ENCODE assay signal across 9 cellular contexts in genomic region chr2:191486584-191487320, GRCh38.
DNase-seq lines count a peak whose midpoint lies in the region; ATAC-seq and TF ChIP-seq lines count a peak whose summit lies in the region.
"Had no signal": no experiment of that assay in that cellular context is flagged by ENCODE, and none has a peak within 500 bp of the region (broad histone marks: within the 10 kb centered on the region; RNA-seq: fewer than 3 reads in every experiment).

No MANE protein-coding gene starts in this region.

- TF ChIP-seq POLR2A in body of pancreas (IDR thresholded peaks at IDR 0.05) = no peak

- POLR2A ChIA-PET in BJ (lab: Charles Lee) = no interaction called here

- no peak overlapping the region for H3K4me3 ChIP-seq in BJ (ENCODE audit: low read depth, low read length)
- H3K4me3 ChIP-seq in body of pancreas = no peak overlapping the region
- no peak overlapping the region for H3K4me3 ChIP-seq in lung

- DNase-seq in BJ (ENCODE audit: low read depth) (peak; percentile 98), HS-27A (ENCODE audit: low read depth) (peak; percentile 45), body of pancreas (peak in 2 of 4 donors; percentile 45 to 51), lung (ENCODE audit: low spot score) (no peak), iPS-NIHi11 (ENCODE audit: low spot score) (no peak), NCI-H69 (lab: John Stamatoyannopoulos, UW) (no peak), NCI-H748 treated with DMSO at 0.1 percent for 48 hours (lab: John Stamatoyannopoulos, UW) (no peak)
- DNase-seq: NCI-H1930 had no signal

- H3K9me3 ChIP-seq in body of pancreas (no peaks in the 10 kb centered on the region), lung (ENCODE audit: control insufficient read depth in 2 of 2, insufficient read depth in 1 of 2, low read length in 1 of 2) (peaks cover 0 to 6% of the 10 kb centered on the region in 2 donors)

- no peak overlapping the region for H3K27ac ChIP-seq in body of pancreas
- H3K27ac ChIP-seq in lung (ENCODE audit: low read depth in 1 of 2, low read length in 1 of 2) = no peak overlapping the region

- CTCF ChIA-PET in BJ (lab: Yijun Ruan, JAX) = interaction anchor here (1.0 to 4.0 kb wide), 5 partner anchors 15 to 435 kb away, joined by 3 to 10 read pairs (median 6); no protein-coding TSS in a partner anchor

- ATAC-seq in body of pancreas = peak; percentile 52
- ATAC-seq in lung (ENCODE audit: insufficient read depth, low FRiP score) = peak; percentile 84
- ATAC-seq in HG02870 (IDR thresholded peaks at IDR 0.05; ENCODE audit: unreplicated experiment) = no peak

- H3K27me3 ChIP-seq in BJ (ENCODE audit: control insufficient read depth, insufficient read depth, low read length) = no peaks in the 10 kb centered on the region
- no peaks in the 10 kb centered on the region for H3K27me3 ChIP-seq in body of pancreas
- H3K27me3 ChIP-seq in lung (ENCODE audit: control insufficient read depth, insufficient read depth) = no peaks in the 10 kb centered on the region

- intact Hi-C loops in body of pancreas (cut with DNase I) = no loop called here

- TF ChIP-seq CTCF in BJ (IDR thresholded peaks at IDR 0.05; ENCODE audit: insufficient read depth, low read depth, low read length) (no peak), body of pancreas (IDR thresholded peaks at IDR 0.05) (no peak), lung (IDR thresholded peaks at IDR 0.05; ENCODE audit: control extremely low read depth, extremely low read depth) (no peak)

- H3K4me1 ChIP-seq in body of pancreas (peaks cover 23% of the 10 kb centered on the region), lung (ENCODE audit: control insufficient read depth in 2 of 2, insufficient read depth in 2 of 2, low read length in 2 of 2) (peaks cover 0 to 4% of the 10 kb centered on the region in 2 donors)

- 74 to 78% methylated on average over 3 of the region's 3 CpGs for WGBS in body of pancreas, 2 donors
- 80 to 91% methylated on average over 3 of the region's 3 CpGs for WGBS in lung, 2 donors

- H3K36me3 ChIP-seq in BJ (ENCODE audit: control insufficient read depth, insufficient read depth, low read length) (no peaks in the 10 kb centered on the region), body of pancreas (replicated peaks in 1 of 2; ENCODE audit: insufficient read depth in 1 of 2, low read depth in 2 of 2) (no peaks in the 10 kb centered on the region), lung (ENCODE audit: control insufficient read depth in 2 of 2, insufficient read depth in 2 of 2, low read length in 2 of 2) (no peaks in the 10 kb centered on the region)

Comparison
In these comparisons a context has a peak if more than half of its experiments do, and no peak if none do; other contexts are left out.
1. DNase-seq: peak in BJ (single experiment) and HS-27A (single experiment); none in lung (single experiment), iPS-NIHi11 (single experiment), NCI-H69 (single experiment) and NCI-H748 treated with DMSO at 0.1 percent for 48 hours (single experiment).